ENCODE assay signal across 13 cellular contexts in genomic region chr10:67629461-67629971, GRCh38.
DNase-seq lines count a peak whose midpoint lies in the region; ATAC-seq, FAIRE-seq and TF ChIP-seq lines count a peak whose summit lies in the region.
"Had no signal": no experiment of that assay in that cellular context is flagged by ENCODE, and none has a peak within 500 bp of the region (broad histone marks: within the 10 kb centered on the region; RNA-seq: fewer than 3 reads in every experiment).

No MANE protein-coding gene starts in this region.

- FAIRE-seq in H54 (lab: Jason Lieb, UNC) = peak; percentile 23

- H3K4me3 ChIP-seq in Caco-2 (ENCODE audit: low read depth, low read length) = no peak overlapping the region

- H3K36me3 Mint-ChIP-seq in WTC11 (no peaks in the 10 kb centered on the region), Caco-2 (ENCODE audit: insufficient read depth, unreplicated experiment) (no peaks in the 10 kb centered on the region)
- H3K36me3 Mint-ChIP-seq: T-cell had no signal

- intact Hi-C loops in Caco-2 (cut with micrococcal nuclease; ENCODE audit: unreplicated experiment) = no loop called here

- POLR2A ChIA-PET in WTC11 (lab: Charles Lee) (no interaction called here), Caco-2 (lab: Charles Lee) (no interaction called here)

- H3K27me3 Mint-ChIP-seq in WTC11 (ENCODE audit: low read depth) (no peaks in the 10 kb centered on the region), Caco-2 (ENCODE audit: insufficient read depth, unreplicated experiment) (peaks cover 2% of the 10 kb centered on the region)
- H3K27me3 Mint-ChIP-seq: activated CD4-positive, alpha-beta memory T cell treated with anti-CD3 and anti-CD28 coated beads for 36 hours had no signal

- no peaks in the 10 kb centered on the region for H3K27me3 ChIP-seq in Caco-2 (replicated peaks; ENCODE audit: control insufficient read depth, insufficient read depth, low read length)

- H3K4me1 ChIP-seq in Caco-2 = no peaks in the 10 kb centered on the region

- CTCF ChIA-PET in WTC11 (lab: Charles Lee) = no interaction called here
- CTCF ChIA-PET in Caco-2 (lab: Charles Lee) = no interaction called here

- no TSS peak for BruUV-seq in Caco-2 (replicated peaks; lab: Mats Ljungman, UMichigan)

- H3K9me3 Mint-ChIP-seq in WTC11 = peaks cover 5% of the 10 kb centered on the region
- no peaks in the 10 kb centered on the region for H3K9me3 Mint-ChIP-seq in Caco-2 (ENCODE audit: unreplicated experiment)

- H3K27ac Mint-ChIP-seq in WTC11 (no peak overlapping the region), Caco-2 (ENCODE audit: unreplicated experiment) (no peak overlapping the region)
- H3K27ac Mint-ChIP-seq: activated CD4-positive, alpha-beta memory T cell treated with anti-CD3 and anti-CD28 coated beads for 36 hours; naive thymus-derived CD4-positive, alpha-beta T cell; T-cell had no signal

- no peaks in the 10 kb centered on the region for H3K36me3 ChIP-seq in Caco-2 (ENCODE audit: control insufficient read depth, insufficient read depth, low read length)

- DNase-seq in COLO829 (ENCODE audit: low spot score) (peak; percentile 24), H54 (ENCODE audit: insufficient read length, low spot score) (no peak), WTC11 (ENCODE audit: low spot score) (no peak), kidney glomerular epithelial cell (lab: John Stamatoyannopoulos, UW) (peak; percentile 74), Caco-2 (no peak), activated gamma-delta T cell (lab: John Stamatoyannopoulos, UW) (no peak), NCI-H2029 (lab: John Stamatoyannopoulos, UW) (no peak)
- DNase-seq: activated CD4-positive, alpha-beta memory T cell treated with anti-CD3 and anti-CD28 coated beads for 36 hours; naive thymus-derived CD4-positive, alpha-beta T cell; NCI-H1092; stimulated activated CD4-positive, alpha-beta T cell treated with anti-CD3 and anti-CD28 coated beads, Interleukin-12 subunit alpha, Interleukin-12 subunit beta, amount 100 ng/mL, for 4 hours; T-cell had no signal

- H3K4me3 Mint-ChIP-seq in WTC11 = no peak overlapping the region
- no peak overlapping the region for H3K4me3 Mint-ChIP-seq in Caco-2 (ENCODE audit: unreplicated experiment)
- H3K4me3 Mint-ChIP-seq: activated CD4-positive, alpha-beta memory T cell treated with anti-CD3 and anti-CD28 coated beads for 36 hours; naive thymus-derived CD4-positive, alpha-beta T cell; T-cell had no signal

- H3K4me1 Mint-ChIP-seq in WTC11 (peaks cover 12% of the 10 kb centered on the region), Caco-2 (ENCODE audit: low read depth, unreplicated experiment) (no peaks in the 10 kb centered on the region)
- H3K4me1 Mint-ChIP-seq: T-cell had no signal

- ATAC-seq in WTC11 = peak; percentile 84
- ATAC-seq in HG02981 (IDR thresholded peaks at IDR 0.05; ENCODE audit: unreplicated experiment) = no peak
- ATAC-seq: naive thymus-derived CD4-positive, alpha-beta T cell; T-cell had no signal

- no peak for TF ChIP-seq POLR2A in H54 (IDR thresholded peaks at IDR 0.05; ENCODE audit: low read depth, low read length)

- no peaks in the 10 kb centered on the region for H3K9me3 ChIP-seq in Caco-2

- TF ChIP-seq CTCF in WTC11 (IDR thresholded peaks at IDR 0.05) = no peak
- TF ChIP-seq CTCF in Caco-2 (IDR thresholded peaks at IDR 0.05; ENCODE audit: insufficient read depth in 1 of 2, low read depth in 1 of 2, low read length in 1 of 2, severe bottlenecking in 1 of 2, unreplicated experiment in 1 of 2) = no peak

TF ChIP-seq in WTC11, 78 proteins besides CTCF, POLR2A, EP300 and RAD21:
- TF ChIP-seq CDX4 (CRISPR knock-in tag; IDR thresholded peaks at IDR 0.05; ENCODE audit: borderline replicate concordance) = no peak
- no peak for TF ChIP-seq TCF7 (CRISPR knock-in tag; IDR thresholded peaks at IDR 0.05; ENCODE audit: low read depth)
- TF ChIP-seq JAZF1 (CRISPR knock-in tag; IDR thresholded peaks at IDR 0.05) = no peak
- TF ChIP-seq ZNF423 (CRISPR knock-in tag; IDR thresholded peaks at IDR 0.05) = no peak
- TF ChIP-seq GABPB1 (CRISPR knock-in tag; IDR thresholded peaks at IDR 0.05) = no peak
- no peak for TF ChIP-seq NR3C1 (CRISPR knock-in tag; conservative IDR thresholded peaks at IDR 0.05; ENCODE audit: low read depth)
- TF ChIP-seq GTF2I (CRISPR knock-in tag; conservative IDR thresholded peaks at IDR 0.05) = no peak
- TF ChIP-seq MYBL2 (CRISPR knock-in tag; IDR thresholded peaks at IDR 0.05) = no peak
- no peak for TF ChIP-seq IRF1 (CRISPR knock-in tag; IDR thresholded peaks at IDR 0.05)
- TF ChIP-seq CREB1 (CRISPR knock-in tag; IDR thresholded peaks at IDR 0.05) = no peak
- no peak for TF ChIP-seq SMAD4 (CRISPR knock-in tag; IDR thresholded peaks at IDR 0.05)
- TF ChIP-seq ZNF138 (CRISPR knock-in tag; conservative IDR thresholded peaks at IDR 0.05) = no peak
- TF ChIP-seq CBFB (CRISPR knock-in tag; IDR thresholded peaks at IDR 0.05; ENCODE audit: low read depth) = no peak
- TF ChIP-seq PRRX2 (CRISPR knock-in tag; IDR thresholded peaks at IDR 0.05) = no peak
- no peak for TF ChIP-seq ETV6 (CRISPR knock-in tag; IDR thresholded peaks at IDR 0.05)
- no peak for TF ChIP-seq PREB (CRISPR knock-in tag; IDR thresholded peaks at IDR 0.05; ENCODE audit: borderline replicate concordance)
- no peak for TF ChIP-seq NR1H2 (CRISPR knock-in tag; IDR thresholded peaks at IDR 0.05)
TF ChIP-seq in WTC11: peak in this region for 0.

Comparison
In these comparisons a context has a peak if more than half of its experiments do, and no peak if none do; other contexts are left out.
1. DNase-seq: peak in COLO829 (single experiment) and kidney glomerular epithelial cell (single experiment); none in H54 (single experiment), WTC11 (single experiment), Caco-2 (0 of 2), activated gamma-delta T cell (single experiment) and NCI-H2029 (single experiment).